In genomic region chr4:148444296-148445070, GRCh38 we compare ENCODE assay signal across 1 cellular context.
TF ChIP-seq lines count a peak whose summit lies in the region.

No MANE protein-coding gene starts in this region.

TF ChIP-seq in IMR-90, 13 proteins besides CTCF, POLR2A, EP300 and RAD21 (continued from another document):
- TF ChIP-seq MXI1 (IDR thresholded peaks at IDR 0.05; ENCODE audit: borderline replicate concordance, low read depth, low read length): no peak
TF ChIP-seq in IMR-90: peak in this region for 0.
